ENCODE assay signal across 36 cellular contexts in genomic region chr2:205484717-205485116, GRCh38.
DNase-seq lines count a peak whose midpoint lies in the region; ATAC-seq and TF ChIP-seq lines count a peak whose summit lies in the region.
"Had no signal": no experiment of that assay in that cellular context is flagged by ENCODE, and none has a peak within 500 bp of the region (broad histone marks: within the 10 kb centered on the region; RNA-seq: fewer than 3 reads in every experiment).

No MANE protein-coding gene starts in this region.

- H3K27me3 Mint-ChIP-seq in glutamatergic neuron (ENCODE audit: unreplicated experiment) = no peaks in the 10 kb centered on the region
- H3K27me3 Mint-ChIP-seq: activated CD8-positive, alpha-beta memory T cell treated with anti-CD3 and anti-CD28 coated beads, Interleukin-2, amount 10 ng/mL, durations not matched to agents 7 days and 5 days had no signal

- no peak overlapping the region for H3K4me3 ChIP-seq in skeletal muscle satellite cell (ENCODE audit: low read length)
- no peak overlapping the region for H3K4me3 ChIP-seq in WERI-Rb-1 (ENCODE audit: low read depth, low read length)
- H3K4me3 ChIP-seq: gastroesophageal sphincter, lung, pancreas, right atrium auricular region, SK-N-MC, suprapubic skin, upper lobe of left lung had no signal

- no peaks in the 10 kb centered on the region for H3K27me3 ChIP-seq in skeletal muscle satellite cell (ENCODE audit: control insufficient read depth, insufficient read depth, low read length)
- no peaks in the 10 kb centered on the region for H3K27me3 ChIP-seq in WERI-Rb-1 (ENCODE audit: insufficient read depth, low read depth, severe bottlenecking)
- H3K27me3 ChIP-seq: gastroesophageal sphincter, pancreas, right atrium auricular region, suprapubic skin, upper lobe of left lung had no signal

- no peaks in the 10 kb centered on the region for H3K36me3 Mint-ChIP-seq in glutamatergic neuron (ENCODE audit: unreplicated experiment)
- H3K36me3 Mint-ChIP-seq: activated CD8-positive, alpha-beta memory T cell treated with anti-CD3 and anti-CD28 coated beads, Interleukin-2, amount 10 ng/mL, durations not matched to agents 7 days and 5 days; activated naive CD8-positive, alpha-beta T cell treated with anti-CD3 and anti-CD28 coated beads, Interleukin-2, amount 10 ng/mL, durations not matched to agents 7 days and 5 days had no signal

- H3K9ac ChIP-seq in skeletal muscle satellite cell (ENCODE audit: low read depth, low read length) = no peak overlapping the region

- no peaks in the 10 kb centered on the region for H3K9me3 Mint-ChIP-seq in glutamatergic neuron (ENCODE audit: unreplicated experiment)
- H3K9me3 Mint-ChIP-seq: activated naive CD8-positive, alpha-beta T cell treated with anti-CD3 and anti-CD28 coated beads, Interleukin-2, amount 10 ng/mL, durations not matched to agents 7 days and 5 days; activated T-cell treated with anti-CD3 and anti-CD28 coated beads, Interleukin-2, amount 50 U/mL, for 4 hours had no signal

- H3K36me3 ChIP-seq in skeletal muscle satellite cell (ENCODE audit: insufficient read depth, low read length) (no peaks in the 10 kb centered on the region), WERI-Rb-1 (no peaks in the 10 kb centered on the region)
- H3K36me3 ChIP-seq: gastroesophageal sphincter, pancreas, right atrium auricular region, suprapubic skin, upper lobe of left lung had no signal

- H3K4me1 ChIP-seq in skeletal muscle satellite cell (ENCODE audit: control insufficient read depth, insufficient read depth, low read length) = peaks cover 3% of the 10 kb centered on the region
- H3K4me1 ChIP-seq: pancreas, suprapubic skin, upper lobe of left lung had no signal

- H3K27ac Mint-ChIP-seq in glutamatergic neuron (ENCODE audit: unreplicated experiment) = peak overlapping the region; percentile 25
- H3K27ac Mint-ChIP-seq: activated CD8-positive, alpha-beta memory T cell treated with anti-CD3 and anti-CD28 coated beads, Interleukin-2, amount 10 ng/mL, durations not matched to agents 7 days and 5 days; activated naive CD8-positive, alpha-beta T cell treated with anti-CD3 and anti-CD28 coated beads, Interleukin-2, amount 10 ng/mL, durations not matched to agents 7 days and 5 days; nephron progenitor cell had no signal

- DNase-seq in NCI-H146 (lab: John Stamatoyannopoulos, UW) (peak; percentile 18), NCI-H146 treated with DMSO at 0.1 percent for 48 hours (lab: John Stamatoyannopoulos, UW; ENCODE audit: unreplicated experiment) (no peak), NCI-H2227 (lab: John Stamatoyannopoulos, UW; ENCODE audit: unreplicated experiment) (peak; percentile 77), glutamatergic neuron (no peak), WERI-Rb-1 (no peak), NCI-H2029 treated with DMSO at 0.1 percent for 48 hours (lab: John Stamatoyannopoulos, UW) (no peak)
- DNase-seq: 8988T; activated CD4-positive, alpha-beta T cell treated with anti-CD3 and anti-CD28 coated beads, Interleukin-2, amount 50 U/mL, for 4 hours; activated CD4-positive, CD25-positive, alpha-beta regulatory T cell; activated CD8-positive, alpha-beta memory T cell treated with anti-CD3 and anti-CD28 coated beads, Interleukin-2, amount 10 ng/mL, durations not matched to agents 7 days and 5 days; activated gamma-delta T cell; activated naive CD8-positive, alpha-beta T cell treated with anti-CD3 and anti-CD28 coated beads, Interleukin-2, amount 10 ng/mL, durations not matched to agents 7 days and 5 days; activated T-cell treated with anti-CD3 and anti-CD28 coated beads, Interleukin-2, amount 50 U/mL, for 4 hours; aorta; C1 segment of cervical spinal cord; COR-L47; HCEC 1CT; hippocampal formation; IMR-90; NCI-H1092; NCI-H446 treated with DMSO at 0.1 percent for 48 hours; nephron progenitor cell; NK-92 treated with Interleukin-12 subunit alpha and Interleukin-12 subunit beta, amount 100 ng/mL, for 24 hours; pancreas; stimulated activated CD4-positive, alpha-beta T cell treated with anti-CD3 and anti-CD28 coated beads, Interleukin-1b, Interleukin-23, amount 100 ng/mL, for 48 hours; stimulated activated naive CD4-positive, alpha-beta T cell treated with Interleukin-2 at 50 U/mL for 16 hours; T-helper 1 cell; upper lobe of left lung had no signal

- no peak overlapping the region for H3K4me3 Mint-ChIP-seq in glutamatergic neuron (ENCODE audit: unreplicated experiment)
- H3K4me3 Mint-ChIP-seq: activated CD8-positive, alpha-beta memory T cell treated with anti-CD3 and anti-CD28 coated beads, Interleukin-2, amount 10 ng/mL, durations not matched to agents 7 days and 5 days; activated naive CD8-positive, alpha-beta T cell treated with anti-CD3 and anti-CD28 coated beads, Interleukin-2, amount 10 ng/mL, durations not matched to agents 7 days and 5 days; activated T-cell treated with anti-CD3 and anti-CD28 coated beads, Interleukin-2, amount 50 U/mL, for 4 hours had no signal

- TF ChIP-seq CTCF in glutamatergic neuron (IDR thresholded peaks at IDR 0.05; ENCODE audit: partially characterized antibody, unreplicated experiment) (no peak), WERI-Rb-1 (IDR thresholded peaks at IDR 0.05; ENCODE audit: low read depth, low read length) (no peak)

- no peak overlapping the region for H3K27ac ChIP-seq in WERI-Rb-1
- H3K27ac ChIP-seq: gastroesophageal sphincter, pancreas, right atrium auricular region, SK-N-MC, suprapubic skin, upper lobe of left lung had no signal

- H3K4me2 ChIP-seq in skeletal muscle satellite cell (ENCODE audit: low read length) = peak overlapping the region; percentile 4

- no peak for ATAC-seq in HG02571 (IDR thresholded peaks at IDR 0.05; ENCODE audit: unreplicated experiment)
- ATAC-seq: activated CD8-positive, alpha-beta memory T cell treated with anti-CD3 and anti-CD28 coated beads, Interleukin-2, amount 10 ng/mL, durations not matched to agents 7 days and 5 days; activated T-cell treated with anti-CD3 and anti-CD28 coated beads, Interleukin-2, amount 50 U/mL, for 4 hours; gastroesophageal sphincter; pancreas; PC-3 had no signal

- H3K9me3 ChIP-seq in skeletal muscle satellite cell (replicated peaks; ENCODE audit: low read length) (no peaks in the 10 kb centered on the region), WERI-Rb-1 (ENCODE audit: severe bottlenecking) (no peaks in the 10 kb centered on the region)
- H3K9me3 ChIP-seq: gastroesophageal sphincter, pancreas, right atrium auricular region, suprapubic skin, upper lobe of left lung had no signal

- peaks cover 22% of the 10 kb centered on the region for H3K4me1 Mint-ChIP-seq in glutamatergic neuron (ENCODE audit: low read depth, unreplicated experiment)
- H3K4me1 Mint-ChIP-seq: activated CD8-positive, alpha-beta memory T cell treated with anti-CD3 and anti-CD28 coated beads, Interleukin-2, amount 10 ng/mL, durations not matched to agents 7 days and 5 days; activated naive CD8-positive, alpha-beta T cell treated with anti-CD3 and anti-CD28 coated beads, Interleukin-2, amount 10 ng/mL, durations not matched to agents 7 days and 5 days; nephron progenitor cell had no signal

Comparison
In these comparisons a context has a peak if more than half of its experiments do, and no peak if none do; other contexts are left out.
1. DNase-seq: peak in NCI-H146 (single experiment) and NCI-H2227 (single experiment); none in NCI-H146 treated with DMSO at 0.1 percent for 48 hours (single experiment), glutamatergic neuron (single experiment), WERI-Rb-1 (single experiment) and NCI-H2029 treated with DMSO at 0.1 percent for 48 hours (single experiment).